Comparison of ENCODE assay signal across 11 cellular contexts in genomic region chr1:31583995-31584868, GRCh38. TPM values are rescaled to one million over a fixed set of nuclear protein-coding genes. Genes with fewer than 3 reads are reported as not detected.
DNase-seq lines count a peak whose midpoint lies in the region; ATAC-seq and TF ChIP-seq lines count a peak whose summit lies in the region.
"Had no signal": no experiment of that assay in that cellular context is flagged by ENCODE, and none has a peak within 500 bp of the region (broad histone marks: within the 10 kb centered on the region; RNA-seq: fewer than 3 reads in every experiment).

No MANE protein-coding gene starts in this region.

- POLR2A ChIA-PET in CD4-positive, alpha-beta memory T cell (lab: Charles Lee; ENCODE audit: partially characterized antibody) = no interaction called here

- TF ChIP-seq CTCF in dorsolateral prefrontal cortex (IDR thresholded peaks at IDR 0.05 in 54 of 56, conservative IDR thresholded peaks at IDR 0.05 in 2 of 56; ENCODE audit: low read depth in 1 of 56, partially characterized antibody in 56 of 56) = no peak

- H3K4me1 ChIP-seq in CD4-positive, alpha-beta memory T cell (ENCODE audit: insufficient read depth, low read length) = no peaks in the 10 kb centered on the region

- H3K36me3 ChIP-seq in CD4-positive, alpha-beta memory T cell (ENCODE audit: insufficient read depth, low read length) = no peaks in the 10 kb centered on the region

- no peaks in the 10 kb centered on the region for H3K36me3 Mint-ChIP-seq in activated CD8-positive, alpha-beta memory T cell treated with anti-CD3 and anti-CD28 coated beads, Interleukin-2, amount 10 ng/mL, durations not matched to agents 7 days and 5 days
- no peaks in the 10 kb centered on the region for H3K36me3 Mint-ChIP-seq in CD4-positive, alpha-beta memory T cell

- H3K9me3 Mint-ChIP-seq in activated CD8-positive, alpha-beta memory T cell treated with anti-CD3 and anti-CD28 coated beads, Interleukin-2, amount 10 ng/mL, durations not matched to agents 7 days and 5 days (ENCODE audit: low read depth) = no peaks in the 10 kb centered on the region
- no peaks in the 10 kb centered on the region for H3K9me3 Mint-ChIP-seq in CD4-positive, alpha-beta memory T cell

- no peak for ATAC-seq in activated CD8-positive, alpha-beta memory T cell treated with anti-CD3 and anti-CD28 coated beads, Interleukin-2, amount 10 ng/mL, durations not matched to agents 7 days and 5 days
- no peak for ATAC-seq in GM19324 (IDR thresholded peaks at IDR 0.05; ENCODE audit: low FRiP score, unreplicated experiment)
- ATAC-seq: activated CD4-positive, CD25-positive, alpha-beta regulatory T cell treated with anti-CD3 and anti-CD28 coated beads, Interleukin-2, amount 50 U/mL, for 24 hours had no signal

- H3K9me3 ChIP-seq in CD4-positive, alpha-beta memory T cell (ENCODE audit: control insufficient read depth in 1 of 2, low read length in 2 of 2) = no peaks in the 10 kb centered on the region

- peaks cover 6% of the 10 kb centered on the region for H3K27me3 Mint-ChIP-seq in activated CD8-positive, alpha-beta memory T cell treated with anti-CD3 and anti-CD28 coated beads, Interleukin-2, amount 10 ng/mL, durations not matched to agents 7 days and 5 days
- H3K27me3 Mint-ChIP-seq in CD4-positive, alpha-beta memory T cell = peaks cover 9 to 11% of the 10 kb centered on the region in 2 donors

- H3K4me3 ChIP-seq in dorsolateral prefrontal cortex = peak overlapping the region in 1 of 59 donors; percentile 1
- no peak overlapping the region for H3K4me3 ChIP-seq in CD4-positive, alpha-beta memory T cell (ENCODE audit: low read length in 2 of 2)
- H3K4me3 ChIP-seq: skin epidermis had no signal

- no peaks in the 10 kb centered on the region for H3K4me1 Mint-ChIP-seq in activated CD8-positive, alpha-beta memory T cell treated with anti-CD3 and anti-CD28 coated beads, Interleukin-2, amount 10 ng/mL, durations not matched to agents 7 days and 5 days
- H3K4me1 Mint-ChIP-seq in CD4-positive, alpha-beta memory T cell = peaks cover 0 to 4% (median 0%) of the 10 kb centered on the region in 4 donors

- no peak overlapping the region for H3K27ac Mint-ChIP-seq in activated CD8-positive, alpha-beta memory T cell treated with anti-CD3 and anti-CD28 coated beads, Interleukin-2, amount 10 ng/mL, durations not matched to agents 7 days and 5 days
- H3K27ac Mint-ChIP-seq in CD4-positive, alpha-beta memory T cell = no peak overlapping the region

- H3K27ac ChIP-seq in dorsolateral prefrontal cortex = peak overlapping the region in 35 of 59 donors; percentile 8 to 80 (median 44)
- H3K27ac ChIP-seq in CD4-positive, alpha-beta memory T cell (ENCODE audit: low read depth, low read length) = no peak overlapping the region

- no peak overlapping the region for H3K4me3 Mint-ChIP-seq in activated CD8-positive, alpha-beta memory T cell treated with anti-CD3 and anti-CD28 coated beads, Interleukin-2, amount 10 ng/mL, durations not matched to agents 7 days and 5 days
- no peak overlapping the region for H3K4me3 Mint-ChIP-seq in CD4-positive, alpha-beta memory T cell

- intact Hi-C loops in dorsolateral prefrontal cortex (cut with DNase I) = no loop called here
- intact Hi-C loops in CD4-positive, alpha-beta memory T cell (cut with micrococcal nuclease) = no loop called here

- peaks cover 0 to 32% (median 17%) of the 10 kb centered on the region in 45 donors for H3K27me3 ChIP-seq in dorsolateral prefrontal cortex
- no peaks in the 10 kb centered on the region for H3K27me3 ChIP-seq in CD4-positive, alpha-beta memory T cell (ENCODE audit: insufficient read depth, low read length)

- peak; percentile 38 for DNase-seq in activated CD8-positive, alpha-beta memory T cell treated with anti-CD3 and anti-CD28 coated beads, Interleukin-2, amount 50 U/mL, for 48 hours
- DNase-seq in activated CD8-positive, alpha-beta memory T cell treated with anti-CD3 and anti-CD28 coated beads, Interleukin-2, amount 10 ng/mL, durations not matched to agents 7 days and 5 days = no peak
- DNase-seq in dorsolateral prefrontal cortex (no peak), lung microvascular endothelial cell (ENCODE audit: low read depth in 2 of 2) (peak; percentile 72 to 85), NCI-H526 (lab: John Stamatoyannopoulos, UW) (no peak), GF-D8 (lab: John Stamatoyannopoulos, UW) (no peak)
- DNase-seq in CD4-positive, alpha-beta memory T cell = no peak

- CTCF ChIA-PET in activated CD8-positive, alpha-beta memory T cell treated with anti-CD3 and anti-CD28 coated beads, Interleukin-2, amount 10 ng/mL, durations not matched to agents 7 days and 5 days (lab: Charles Lee) = no interaction called here
- CTCF ChIA-PET in CD4-positive, alpha-beta memory T cell (lab: Charles Lee; ENCODE audit: partially characterized antibody) = interaction anchor here (0.5 to 0.7 kb wide), 2 partner anchors 123 to 985 kb away, joined by 3 read pairs; no protein-coding TSS in a partner anchor

RNA-seq across cellular contexts. Expression of gene TINAGL1, which starts 7.9 kb away (rescaled TPM):
- not detected for total RNA-seq in activated CD8-positive, alpha-beta memory T cell treated with anti-CD3 and anti-CD28 coated beads, Interleukin-2, amount 10 ng/mL, durations not matched to agents 7 days and 5 days
- total RNA-seq in dorsolateral prefrontal cortex (10 to 100 TPM in 105 of 120 experiments, 1 to 10 TPM in 15; 6.6 to 45.5 (median 15.6) TPM), lung microvascular endothelial cell (229 and 317 TPM in 2 replicates)
- not detected for total RNA-seq in CD4-positive, alpha-beta memory T cell
- not detected for polyA plus RNA-seq in CD4-positive, alpha-beta memory T cell
- total RNA-seq: LHCN-M2 had no signal

RNA-seq across cellular contexts. Expression of gene HCRTR1, which starts 33.3 kb away (rescaled TPM):
- total RNA-seq in activated CD8-positive, alpha-beta memory T cell treated with anti-CD3 and anti-CD28 coated beads, Interleukin-2, amount 10 ng/mL, durations not matched to agents 7 days and 5 days = not detected
- total RNA-seq in dorsolateral prefrontal cortex = 1 to 10 TPM in 8 of 120 experiments, under 1 TPM in 41, not detected in 71; 0.22 to 1.4 (median 0.52) TPM
- 1.5 and 5.4 TPM in 2 replicates for total RNA-seq in lung microvascular endothelial cell
- total RNA-seq in CD4-positive, alpha-beta memory T cell = not detected
- not detected for polyA plus RNA-seq in CD4-positive, alpha-beta memory T cell
- total RNA-seq: LHCN-M2 had no signal

Comparison
In these comparisons a context has a peak if more than half of its experiments do, and no peak if none do; other contexts are left out.
1. DNase-seq: peak in activated CD8-positive, alpha-beta memory T cell treated with anti-CD3 and anti-CD28 coated beads, Interleukin-2, amount 50 U/mL, for 48 hours (single experiment) and lung microvascular endothelial cell (2 of 2); none in activated CD8-positive, alpha-beta memory T cell treated with anti-CD3 and anti-CD28 coated beads, Interleukin-2, amount 10 ng/mL, durations not matched to agents 7 days and 5 days (single experiment), dorsolateral prefrontal cortex (0 of 10), NCI-H526 (0 of 2), GF-D8 (single experiment) and CD4-positive, alpha-beta memory T cell (0 of 5).
2. RNA of gene TINAGL1, which starts 7.9 kb away (total RNA-seq): 229 to 317 TPM in lung microvascular endothelial cell and 6.6 to 45.5 TPM in dorsolateral prefrontal cortex; not detected in activated CD8-positive, alpha-beta memory T cell treated with anti-CD3 and anti-CD28 coated beads, Interleukin-2, amount 10 ng/mL, durations not matched to agents 7 days and 5 days and not detected in CD4-positive, alpha-beta memory T cell; every median in the first group is over 4 times any median in the second.